ENCODE assay signal across 30 cellular contexts in genomic region chr3:30878862-30879261, GRCh38. TPM values are rescaled to one million over a fixed set of nuclear protein-coding genes. Genes with fewer than 3 reads are reported as not detected.
"Had no signal": no experiment of that assay in that cellular context is flagged by ENCODE, and none has a peak within 500 bp of the region (broad histone marks: within the 10 kb centered on the region; RNA-seq: fewer than 3 reads in every experiment).

No MANE protein-coding gene starts in this region.

- H3K27ac ChIP-seq: neural progenitor cell, ovary, parathyroid adenoma, psoas muscle, right lobe of liver, sigmoid colon, stomach, thoracic aorta, thyroid gland, tibial nerve, upper lobe of left lung, uterus had no signal

- DNase-seq: naive B cell; naive thymus-derived CD8-positive, alpha-beta T cell; occipital lobe; ovary; posterior cingulate gyrus; psoas muscle; right cardiac atrium; right lobe of liver; sigmoid colon; small intestine; stimulated activated CD4-positive, alpha-beta T cell treated with anti-CD3 and anti-CD28 coated beads, Interleukin-15, amount 100 ng/mL, for 24 hours; stimulated activated CD4-positive, alpha-beta T cell treated with anti-CD3 and anti-CD28 coated beads, Interleukin-2, amount 100 ng/mL, for 24 hours; stimulated activated CD4-positive, alpha-beta T cell treated with anti-CD3 and anti-CD28 coated beads, Interleukin-2, amount 100 ng/mL, for 48 hours; stimulated activated CD4-positive, alpha-beta T cell treated with anti-CD3 and anti-CD28 coated beads, Interleukin-4, amount 100 ng/mL, for 24 hours; stimulated activated naive CD4-positive, alpha-beta T cell; stimulated activated naive CD8-positive, alpha-beta T cell treated with anti-CD3 and anti-CD28 coated beads, Interleukin-15, Interleukin-2, amounts not matched to agents 100 U/mL and 50 U/mL, for 24 hours; stomach; thyroid gland; trophoblast cell; upper lobe of left lung; uterus had no signal

- ATAC-seq: naive thymus-derived CD8-positive, alpha-beta T cell; psoas muscle; right cardiac atrium; right lobe of liver; stimulated activated effector memory CD8-positive, alpha-beta T cell treated with anti-CD3 and anti-CD28 coated beads, Interleukin-12 subunit alpha, Interleukin-12 subunit beta, amount 100 ng/mL, for 72 hours; stimulated activated naive CD8-positive, alpha-beta T cell treated with anti-CD3 and anti-CD28 coated beads, Interleukin-15, Interleukin-2, amounts not matched to agents 100 U/mL and 50 U/mL, for 24 hours had no signal

- H3K27ac Mint-ChIP-seq: naive B cell; naive thymus-derived CD8-positive, alpha-beta T cell; nephron; neural progenitor cell; stimulated activated effector memory CD8-positive, alpha-beta T cell treated with anti-CD3 and anti-CD28 coated beads, Interleukin-12 subunit alpha, Interleukin-12 subunit beta, amount 100 ng/mL, for 72 hours had no signal

- H3K4me1 Mint-ChIP-seq: naive B cell; naive thymus-derived CD8-positive, alpha-beta T cell; nephron; neural progenitor cell; stimulated activated effector memory CD8-positive, alpha-beta T cell treated with anti-CD3 and anti-CD28 coated beads, Interleukin-12 subunit alpha, Interleukin-12 subunit beta, amount 100 ng/mL, for 72 hours had no signal

- H3K27me3 Mint-ChIP-seq: naive B cell had no signal

- H3K9me3 Mint-ChIP-seq: stimulated activated effector memory CD8-positive, alpha-beta T cell treated with anti-CD3 and anti-CD28 coated beads, Interleukin-12 subunit alpha, Interleukin-12 subunit beta, amount 100 ng/mL, for 72 hours had no signal

- H3K4me3 Mint-ChIP-seq: naive B cell; naive thymus-derived CD8-positive, alpha-beta T cell; nephron; neural progenitor cell; stimulated activated effector memory CD8-positive, alpha-beta T cell treated with anti-CD3 and anti-CD28 coated beads, Interleukin-12 subunit alpha, Interleukin-12 subunit beta, amount 100 ng/mL, for 72 hours had no signal

- H3K36me3 Mint-ChIP-seq: naive B cell; neural progenitor cell; stimulated activated effector memory CD8-positive, alpha-beta T cell treated with anti-CD3 and anti-CD28 coated beads, Interleukin-12 subunit alpha, Interleukin-12 subunit beta, amount 100 ng/mL, for 72 hours had no signal

RNA-seq across cellular contexts. Expression of gene GADL1, which starts 15.6 kb away (rescaled TPM):
- total RNA-seq: naive thymus-derived CD8-positive, alpha-beta T cell; osteoblast; renal cortical epithelial cell; right cardiac atrium; right lobe of liver; sigmoid colon; subcutaneous adipose tissue; thyroid gland; tibial nerve had no signal
